In the genomic region with DNA sequence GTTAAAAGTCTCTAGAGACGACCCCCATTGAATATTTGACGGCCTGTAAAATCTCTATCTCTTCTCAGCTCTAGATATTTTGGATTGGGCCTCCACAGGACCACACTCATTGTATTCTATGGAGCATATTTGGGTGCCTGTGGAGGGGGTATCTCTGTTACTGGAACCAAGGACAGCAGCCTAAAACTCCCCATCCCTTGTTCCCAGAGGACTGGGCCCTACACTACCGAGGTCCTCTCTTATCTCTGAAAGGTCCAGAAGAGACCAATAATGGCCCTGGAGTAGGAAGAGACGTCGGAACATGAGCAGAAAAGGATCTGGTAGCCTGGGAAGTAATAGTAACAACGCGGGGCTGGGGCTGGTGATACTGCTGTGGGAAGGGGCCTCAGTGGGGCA, we compare ENCODE assay signal across 1 cellular context.
TF ChIP-seq lines count a peak whose summit lies in the region.

No MANE protein-coding gene starts in this region.

TF ChIP-seq in WTC11, 78 proteins besides CTCF, POLR2A, EP300 and RAD21 (continued from another document):
- TF ChIP-seq ZBTB43 (CRISPR knock-in tag; IDR thresholded peaks at IDR 0.05) (no peak), E2F1 (CRISPR knock-in tag; IDR thresholded peaks at IDR 0.05) (no peak), ATF3 (CRISPR knock-in tag; conservative IDR thresholded peaks at IDR 0.05) (no peak)
